Comparison of ENCODE assay signal across 18 cellular contexts in genomic region chr9:137080260-137081122, GRCh38. TPM values are rescaled to one million over a fixed set of nuclear protein-coding genes. Genes with fewer than 3 reads are reported as not detected.
"Had no signal": no experiment of that assay in that cellular context is flagged by ENCODE, and none has a peak within 500 bp of the region (broad histone marks: within the 10 kb centered on the region; RNA-seq: fewer than 3 reads in every experiment).

No MANE protein-coding gene starts in this region.

- H3K9me3 ChIP-seq: ascending aorta, SK-N-SH had no signal

- H3K9ac ChIP-seq: SK-N-SH had no signal

- H3K27ac Mint-ChIP-seq: activated naive CD8-positive, alpha-beta T cell treated with anti-CD3 and anti-CD28 coated beads, Interleukin-2, amount 50 U/mL, for 24 hours; activated T-helper 1 cell treated with anti-CD3 and anti-CD28 coated beads, Interleukin-12 subunit alpha, Interleukin-12 subunit beta, Interleukin-2, Interleukin-4 antibody, amounts not matched to agents 30 ng/mL and 10 ng/mL and 1 ng/mL, durations not matched to agents 14 hours and 24 hours and 36 hours; naive thymus-derived CD4-positive, alpha-beta T cell; stimulated activated naive CD8-positive, alpha-beta T cell treated with anti-CD3 and anti-CD28 coated beads, Interleukin-15, amount 100 ng/mL, for 72 hours; type B pancreatic cell had no signal

- H3K36me3 Mint-ChIP-seq: type B pancreatic cell had no signal

- ATAC-seq: activated naive CD8-positive, alpha-beta T cell treated with anti-CD3 and anti-CD28 coated beads, Interleukin-2, amount 50 U/mL, for 24 hours; naive thymus-derived CD4-positive, alpha-beta T cell; stimulated activated naive CD8-positive, alpha-beta T cell treated with anti-CD3 and anti-CD28 coated beads, Interleukin-15, amount 100 ng/mL, for 72 hours; T-cell had no signal

- H3K27me3 Mint-ChIP-seq: activated naive CD8-positive, alpha-beta T cell treated with anti-CD3 and anti-CD28 coated beads, Interleukin-2, amount 50 U/mL, for 24 hours; naive thymus-derived CD4-positive, alpha-beta T cell; stimulated activated naive CD8-positive, alpha-beta T cell treated with anti-CD3 and anti-CD28 coated beads, Interleukin-15, amount 100 ng/mL, for 72 hours; T-cell had no signal

- H3K9me3 Mint-ChIP-seq: activated naive CD8-positive, alpha-beta T cell treated with anti-CD3 and anti-CD28 coated beads, Interleukin-2, amount 50 U/mL, for 24 hours; activated T-helper 1 cell treated with anti-CD3 and anti-CD28 coated beads, Interleukin-12 subunit alpha, Interleukin-12 subunit beta, Interleukin-2, Interleukin-4 antibody, amounts not matched to agents 30 ng/mL and 10 ng/mL and 1 ng/mL, durations not matched to agents 14 hours and 24 hours and 36 hours; naive thymus-derived CD4-positive, alpha-beta T cell; stimulated activated naive CD8-positive, alpha-beta T cell treated with anti-CD3 and anti-CD28 coated beads, Interleukin-15, amount 100 ng/mL, for 72 hours; T-cell; type B pancreatic cell had no signal

- H3K27ac ChIP-seq: ascending aorta had no signal

- H3K4me3 ChIP-seq: ascending aorta, dorsolateral prefrontal cortex had no signal

- H3K4me3 Mint-ChIP-seq: activated naive CD8-positive, alpha-beta T cell treated with anti-CD3 and anti-CD28 coated beads, Interleukin-2, amount 50 U/mL, for 24 hours; stimulated activated naive CD8-positive, alpha-beta T cell treated with anti-CD3 and anti-CD28 coated beads, Interleukin-15, amount 100 ng/mL, for 72 hours had no signal

- DNase-seq: activated naive CD4-positive, alpha-beta T cell treated with Interleukin-2 at 50 U/mL for 16 hours; activated naive CD8-positive, alpha-beta T cell treated with anti-CD3 and anti-CD28 coated beads, Interleukin-2, amount 50 U/mL, for 24 hours; dorsolateral prefrontal cortex; naive thymus-derived CD4-positive, alpha-beta T cell; nucleus accumbens; SK-N-SH; small intestine; stimulated activated CD4-positive, alpha-beta T cell treated with anti-CD3 and anti-CD28 coated beads, Interleukin-4, amount 100 ng/mL, for 4 hours; stimulated activated CD8-positive, alpha-beta memory T cell treated with anti-CD3 and anti-CD28 coated beads, Interleukin-4, amount 100 ng/mL, for 48 hours; stimulated activated naive CD8-positive, alpha-beta T cell treated with anti-CD3 and anti-CD28 coated beads, Interleukin-15, amount 100 ng/mL, for 72 hours; T-cell; T1000 had no signal

- H3K27me3 ChIP-seq: ascending aorta, dorsolateral prefrontal cortex had no signal

- H3K4me2 ChIP-seq: SK-N-SH had no signal

RNA-seq across cellular contexts. Expression of gene ENTPD2, which starts 26.6 kb away (rescaled TPM):
- total RNA-seq: activated CD8-positive, alpha-beta memory T cell treated with anti-CD3 and anti-CD28 coated beads for 36 hours; activated T-helper 1 cell treated with anti-CD3 and anti-CD28 coated beads, Interleukin-12 subunit alpha, Interleukin-12 subunit beta, Interleukin-2, Interleukin-4 antibody, amounts not matched to agents 30 ng/mL and 10 ng/mL and 1 ng/mL, durations not matched to agents 14 hours and 24 hours and 36 hours; ascending aorta; lung microvascular endothelial cell; mononuclear cell; naive thymus-derived CD4-positive, alpha-beta T cell had no signal
- polyA plus RNA-seq: naive thymus-derived CD4-positive, alpha-beta T cell; SK-N-SH had no signal
